In the genomic region with DNA sequence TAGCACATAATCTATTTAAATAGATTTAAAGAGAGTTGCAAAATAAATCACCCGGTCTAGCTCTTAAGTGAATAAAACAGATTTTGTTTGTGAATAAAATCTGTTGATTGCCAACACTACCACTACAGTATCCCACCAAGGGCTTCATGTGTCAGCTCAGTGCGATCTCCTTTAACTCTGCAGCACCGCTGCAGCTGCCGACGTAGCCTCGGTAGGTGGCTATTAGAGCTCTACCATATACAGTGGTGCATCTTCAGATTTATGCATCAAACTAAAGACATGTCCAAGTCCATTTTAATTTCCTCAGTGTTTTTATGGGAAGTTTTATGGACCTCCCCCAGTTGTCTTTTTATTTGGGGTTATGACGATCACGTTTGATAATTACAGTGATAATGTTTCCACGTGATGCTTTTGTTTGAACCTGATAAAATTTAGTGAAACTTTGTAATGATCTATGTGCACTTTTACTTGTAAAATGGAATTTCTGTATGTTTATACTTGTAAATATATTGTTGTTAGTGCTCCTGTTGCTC, we compare ENCODE assay signal across 1 cellular context.
TF ChIP-seq lines count a peak whose summit lies in the region.

No MANE protein-coding gene starts in this region.

TF ChIP-seq in H1, 55 proteins besides CTCF, POLR2A, EP300 and RAD21:
- TF ChIP-seq, protein P1, sequence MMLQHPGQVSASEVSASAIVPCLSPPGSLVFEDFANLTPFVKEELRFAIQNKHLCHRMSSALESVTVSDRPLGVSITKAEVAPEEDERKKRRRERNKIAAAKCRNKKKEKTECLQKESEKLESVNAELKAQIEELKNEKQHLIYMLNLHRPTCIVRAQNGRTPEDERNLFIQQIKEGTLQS (IDR thresholded peaks at IDR 0.05; ENCODE audit: insufficient read depth, low read depth, low read length) = no peak
- no peak for TF ChIP-seq GTF2F1 (IDR thresholded peaks at IDR 0.05; ENCODE audit: borderline replicate concordance, low read depth, low read length)
- TF ChIP-seq KDM1A (IDR thresholded peaks at IDR 0.05; ENCODE audit: borderline replicate concordance, low read length) = no peak
- no peak for TF ChIP-seq RXRA (IDR thresholded peaks at IDR 0.05; ENCODE audit: insufficient read depth, low read depth, low read length)
- TF ChIP-seq CREB1 (IDR thresholded peaks at IDR 0.05) = no peak
- TF ChIP-seq HDAC2 (IDR thresholded peaks at IDR 0.05; ENCODE audit: borderline replicate concordance in 1 of 2, low read depth in 2 of 2, low read length in 2 of 2) = no peak
- TF ChIP-seq TEAD4 (IDR thresholded peaks at IDR 0.05; ENCODE audit: low read depth, low read length) = no peak
